ENCODE assay signal across 2 cellular contexts in genomic region chr22:37502342-37503182, GRCh38.
TF ChIP-seq lines count a peak whose summit lies in the region.

No MANE protein-coding gene starts in this region.

TF ChIP-seq in A549, 52 proteins besides CTCF, POLR2A, EP300 and RAD21:
- TF ChIP-seq FOSB (CRISPR knock-in tag; IDR thresholded peaks at IDR 0.05) = no peak
- TF ChIP-seq GATA3 (IDR thresholded peaks at IDR 0.05; ENCODE audit: borderline replicate concordance) = peak; percentile 57; the same call in 1 of the 2 replicates
TF ChIP-seq in A549: peak in this region for 1.

TF ChIP-seq in H1, 55 proteins besides CTCF, POLR2A, EP300 and RAD21:
- no peak for TF ChIP-seq PHF8 (conservative IDR thresholded peaks at IDR 0.05; ENCODE audit: low read depth, low read length)
- no peak for TF ChIP-seq POU5F1 (IDR thresholded peaks at IDR 0.05; ENCODE audit: low read depth, low read length)
- no peak for TF ChIP-seq GTF2F1 (IDR thresholded peaks at IDR 0.05; ENCODE audit: borderline replicate concordance, low read depth, low read length)
- no peak for TF ChIP-seq SIRT6 (IDR thresholded peaks at IDR 0.05; ENCODE audit: low read length)
- TF ChIP-seq SP4 (IDR thresholded peaks at IDR 0.05; ENCODE audit: low read length) = no peak
- TF ChIP-seq SP2 (IDR thresholded peaks at IDR 0.05; ENCODE audit: low read length) = no peak
- no peak for TF ChIP-seq BACH1 (IDR thresholded peaks at IDR 0.05; ENCODE audit: low read length)
